8 cellular contexts compared by ENCODE assay signal in genomic region chr7:151028131-151028947, GRCh38. TPM values are rescaled to one million over a fixed set of nuclear protein-coding genes. Genes with fewer than 3 reads are reported as not detected.
A peak's percentile ranks its signal among the peaks of the same experiment; 100 is the strongest.
DNase-seq lines count a peak whose midpoint lies in the region; ATAC-seq and TF ChIP-seq lines count a peak whose summit lies in the region.

TSS of gene ABCB8 (plus strand) at chr7:151028450. CDS start at chr7:151028516, 66 bp downstream.

- no peaks in the 10 kb centered on the region for H3K9me3 ChIP-seq in spleen

- peak in 1 of 3 donors; percentile 24 for TF ChIP-seq POLR2A in spleen (IDR thresholded peaks at IDR 0.05)

- H3K4me3 ChIP-seq in spleen = peak within 1 kb of the TSS; percentile 63 to 97 (median 80)

- WGBS in spleen, 5 donors = 1 to 3% (median 1%) methylated on average over 36 to 53 of the region's 53 CpGs

- H3K27ac ChIP-seq in spleen = peak within 1 kb of the TSS; percentile 61 to 88 (median 82)

- H3K4me1 Mint-ChIP-seq in immature natural killer cell = peaks cover 22 to 23% of the 10 kb centered on the region in 2 donors

- intact Hi-C loops in spleen (cut with DNase I; ENCODE audit: low total_unique reads) = no loop called here

- peaks cover 0 to 10% (median 0%) of the 10 kb centered on the region in 7 donors for H3K27me3 ChIP-seq in spleen (replicated peaks in 1 of 7)

- TF ChIP-seq CTCF in spleen (IDR thresholded peaks at IDR 0.05 in 8 of 11, conservative IDR thresholded peaks at IDR 0.05 in 3 of 11) = peak; percentile 27 to 65 (median 52)

- peaks cover 7 to 12% (median 10%) of the 10 kb centered on the region in 3 donors for H3K27me3 Mint-ChIP-seq in immature natural killer cell (ENCODE audit: low read depth in 3 of 3)

- peak within 1 kb of the TSS; percentile 97 to 99 (median 98) for H3K27ac Mint-ChIP-seq in immature natural killer cell

- H3K36me3 Mint-ChIP-seq in immature natural killer cell = peaks cover 2 to 6% (median 3%) of the 10 kb centered on the region in 3 donors

- peak within 1 kb of the TSS; percentile 94 to 97 (median 95) for H3K4me3 Mint-ChIP-seq in immature natural killer cell

- ATAC-seq in GM19025 (IDR thresholded peaks at IDR 0.05; ENCODE audit: low read depth, unreplicated experiment) = peak; percentile 97
- ATAC-seq in HG03342 (IDR thresholded peaks at IDR 0.05; ENCODE audit: unreplicated experiment) = peak; percentile 95

- DNase-seq in AG20443 (ENCODE audit: low spot score) (peak; percentile 99), NCI-H345 treated with DMSO at 0.1 percent for 48 hours (lab: John Stamatoyannopoulos, UW; ENCODE audit: unreplicated experiment) (peak; percentile 94), immature natural killer cell (peak; percentile 99), spleen (peak; percentile 98)
- peak; percentile 90 to 98 (median 92) for DNase-seq in activated CD4-positive, CD25-positive, alpha-beta regulatory T cell (lab: John Stamatoyannopoulos, UW)
- DNase-seq in central memory CD4-positive, alpha-beta T cell = peak; percentile 99

- peaks cover 6 to 33% (median 21%) of the 10 kb centered on the region in 6 donors for H3K4me1 ChIP-seq in spleen

- peaks cover 0 to 21% (median 0%) of the 10 kb centered on the region in 6 donors for H3K36me3 ChIP-seq in spleen

- H3K9me3 Mint-ChIP-seq in immature natural killer cell = no peaks in the 10 kb centered on the region

RNA-seq across cellular contexts. Expression of gene ABCB8, which starts in this region (rescaled TPM):
- 10 to 100 TPM; 17.6 to 26.5 (median 23.3) TPM for polyA plus RNA-seq in immature natural killer cell
- 10 to 100 TPM; 22.5 to 42.6 (median 29.1) TPM for total RNA-seq in spleen
- 10 to 100 TPM; 12.9 to 21.1 (median 17.2) TPM for polyA plus RNA-seq in spleen

Comparison
In these comparisons a context has a peak if more than half of its experiments do, and no peak if none do; other contexts are left out.
1. Peak in every context shown above with its lines: DNase-seq, ATAC-seq, H3K4me3 ChIP-seq and H3K27ac ChIP-seq.